ENCODE assay signal across 1 cellular context in the genomic region with DNA sequence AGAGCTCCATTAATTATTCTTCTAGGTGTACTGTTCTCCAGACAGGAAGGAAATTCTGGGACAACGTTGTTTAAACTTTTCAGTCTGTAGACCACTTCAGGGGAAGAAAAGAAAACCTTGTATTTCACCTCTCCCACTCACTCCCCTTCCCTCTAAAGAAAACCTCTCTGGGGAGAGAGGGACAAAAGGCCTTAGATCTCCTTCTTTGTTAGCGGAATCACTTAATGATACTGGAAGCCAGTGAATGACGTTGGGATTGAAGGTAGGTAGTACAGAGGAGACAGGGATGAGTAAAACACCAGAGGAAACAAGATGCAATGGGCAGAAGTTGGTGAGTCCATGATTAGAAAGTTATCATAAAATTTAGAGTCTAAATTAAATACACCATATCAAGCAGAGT.
TF ChIP-seq lines count a peak whose summit lies in the region.

No MANE protein-coding gene starts in this region.

TF ChIP-seq in SK-N-SH, 30 proteins besides CTCF, POLR2A, EP300 and RAD21 (continued from another document):
- TF ChIP-seq, protein P1, sequence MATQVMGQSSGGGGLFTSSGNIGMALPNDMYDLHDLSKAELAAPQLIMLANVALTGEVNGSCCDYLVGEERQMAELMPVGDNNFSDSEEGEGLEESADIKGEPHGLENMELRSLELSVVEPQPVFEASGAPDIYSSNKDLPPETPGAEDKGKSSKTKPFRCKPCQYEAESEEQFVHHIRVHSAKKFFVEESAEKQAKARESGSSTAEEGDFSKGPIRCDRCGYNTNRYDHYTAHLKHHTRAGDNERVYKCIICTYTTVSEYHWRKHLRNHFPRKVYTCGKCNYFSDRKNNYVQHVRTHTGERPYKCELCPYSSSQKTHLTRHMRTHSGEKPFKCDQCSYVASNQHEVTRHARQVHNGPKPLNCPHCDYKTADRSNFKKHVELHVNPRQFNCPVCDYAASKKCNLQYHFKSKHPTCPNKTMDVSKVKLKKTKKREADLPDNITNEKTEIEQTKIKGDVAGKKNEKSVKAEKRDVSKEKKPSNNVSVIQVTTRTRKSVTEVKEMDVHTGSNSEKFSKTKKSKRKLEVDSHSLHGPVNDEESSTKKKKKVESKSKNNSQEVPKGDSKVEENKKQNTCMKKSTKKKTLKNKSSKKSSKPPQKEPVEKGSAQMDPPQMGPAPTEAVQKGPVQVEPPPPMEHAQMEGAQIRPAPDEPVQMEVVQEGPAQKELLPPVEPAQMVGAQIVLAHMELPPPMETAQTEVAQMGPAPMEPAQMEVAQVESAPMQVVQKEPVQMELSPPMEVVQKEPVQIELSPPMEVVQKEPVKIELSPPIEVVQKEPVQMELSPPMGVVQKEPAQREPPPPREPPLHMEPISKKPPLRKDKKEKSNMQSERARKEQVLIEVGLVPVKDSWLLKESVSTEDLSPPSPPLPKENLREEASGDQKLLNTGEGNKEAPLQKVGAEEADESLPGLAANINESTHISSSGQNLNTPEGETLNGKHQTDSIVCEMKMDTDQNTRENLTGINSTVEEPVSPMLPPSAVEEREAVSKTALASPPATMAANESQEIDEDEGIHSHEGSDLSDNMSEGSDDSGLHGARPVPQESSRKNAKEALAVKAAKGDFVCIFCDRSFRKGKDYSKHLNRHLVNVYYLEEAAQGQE (IDR thresholded peaks at IDR 0.05; ENCODE audit: low read depth, low read length) = no peak
- no peak for TF ChIP-seq FOSL2 (IDR thresholded peaks at IDR 0.05; ENCODE audit: borderline replicate concordance, low read depth)
- TF ChIP-seq POLR2AphosphoS5 (IDR thresholded peaks at IDR 0.05; ENCODE audit: low read depth, low read length) = no peak
- TF ChIP-seq TEAD4 (IDR thresholded peaks at IDR 0.05; ENCODE audit: borderline replicate concordance, insufficient read depth) = no peak
- TF ChIP-seq TAF1 (IDR thresholded peaks at IDR 0.05; ENCODE audit: borderline replicate concordance, low read depth, low read length) = no peak
- TF ChIP-seq GABPA (IDR thresholded peaks at IDR 0.05; ENCODE audit: low read depth) = no peak
- TF ChIP-seq JUND (IDR thresholded peaks at IDR 0.05) = no peak
- no peak for TF ChIP-seq CHD2 (IDR thresholded peaks at IDR 0.05; ENCODE audit: low read length, partially characterized antibody)
- TF ChIP-seq TCF12 (IDR thresholded peaks at IDR 0.05) = no peak
- TF ChIP-seq, protein P2, sequence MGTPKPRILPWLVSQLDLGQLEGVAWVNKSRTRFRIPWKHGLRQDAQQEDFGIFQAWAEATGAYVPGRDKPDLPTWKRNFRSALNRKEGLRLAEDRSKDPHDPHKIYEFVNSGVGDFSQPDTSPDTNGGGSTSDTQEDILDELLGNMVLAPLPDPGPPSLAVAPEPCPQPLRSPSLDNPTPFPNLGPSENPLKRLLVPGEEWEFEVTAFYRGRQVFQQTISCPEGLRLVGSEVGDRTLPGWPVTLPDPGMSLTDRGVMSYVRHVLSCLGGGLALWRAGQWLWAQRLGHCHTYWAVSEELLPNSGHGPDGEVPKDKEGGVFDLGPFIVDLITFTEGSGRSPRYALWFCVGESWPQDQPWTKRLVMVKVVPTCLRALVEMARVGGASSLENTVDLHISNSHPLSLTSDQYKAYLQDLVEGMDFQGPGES (IDR thresholded peaks at IDR 0.05; ENCODE audit: low read depth, low read length) = no peak
- TF ChIP-seq SMC3 (IDR thresholded peaks at IDR 0.05; ENCODE audit: low read depth, low read length) = no peak
